ENCODE assay signal across 9 cellular contexts in genomic region chr17:3475812-3476686, GRCh38. TPM values are rescaled to one million over a fixed set of nuclear protein-coding genes. Genes with fewer than 3 reads are reported as not detected.
DNase-seq lines count a peak whose midpoint lies in the region; ATAC-seq and TF ChIP-seq lines count a peak whose summit lies in the region.
"Had no signal": no experiment of that assay in that cellular context is flagged by ENCODE, and none has a peak within 500 bp of the region (broad histone marks: within the 10 kb centered on the region; RNA-seq: fewer than 3 reads in every experiment).

TSS of gene ASPA (plus strand) at chr17:3475997. CDS start at chr17:3476160, 163 bp downstream.

- POLR2A ChIA-PET in IMR-90 (lab: Charles Lee; ENCODE audit: unreplicated experiment), result no interaction called here

- no peak within 1 kb of the TSS for H3K4ac ChIP-seq in IMR-90 (ENCODE audit: low read depth, low read length)

- dilution Hi-C loops in IMR-90 (cut with HindIII; ENCODE audit: low sequenced_read_pairs, unreplicated experiment), result no loop called here

- H3K14ac ChIP-seq in IMR-90 (replicated peaks; ENCODE audit: low read depth, low read length), result no peak within 1 kb of the TSS

- in situ Hi-C loops in IMR-90 (cut with MboI; ENCODE audit: low sequenced_read_pairs), result no loop called here

- no peak within 1 kb of the TSS for H2AK5ac ChIP-seq in IMR-90 (ENCODE audit: low read depth, low read length)

- H2AK9ac ChIP-seq in IMR-90 (replicated peaks; ENCODE audit: low read depth, low read length, poor library complexity), result no peak within 1 kb of the TSS

- H2BK120ac ChIP-seq in IMR-90 (ENCODE audit: low read depth, low read length), result no peak within 1 kb of the TSS

- peak within 1 kb of the TSS; percentile 33; the same call in 1 of the 2 replicates for H3K4me3 ChIP-seq in IMR-90 (ENCODE audit: insufficient read depth, low read depth, low read length)
- H3K4me3 ChIP-seq in left lung, result peak within 1 kb of the TSS; percentile 14 to 30
- no peak within 1 kb of the TSS for H3K4me3 ChIP-seq in smooth muscle cell

- no peak within 1 kb of the TSS for H3K27ac ChIP-seq in IMR-90 (ENCODE audit: insufficient read depth, low read length)
- H3K27ac ChIP-seq in caudate nucleus (ENCODE audit: low read depth, low read length), result peak within 1 kb of the TSS; percentile 85
- H3K27ac ChIP-seq in left lung, result peak within 1 kb of the TSS; percentile 48 to 65
- no peak within 1 kb of the TSS for H3K27ac ChIP-seq in smooth muscle cell (ENCODE audit: low read depth)

- H3K9ac ChIP-seq in IMR-90 (ENCODE audit: low read depth, low read length) (no peak within 1 kb of the TSS), smooth muscle cell (ENCODE audit: low read depth) (no peak within 1 kb of the TSS)

- TF ChIP-seq RAD21 in IMR-90 (IDR thresholded peaks at IDR 0.05; ENCODE audit: low read length), result no peak

- H4K8ac ChIP-seq in IMR-90 (ENCODE audit: low read depth in 2 of 2, low read length in 2 of 2), result no peak within 1 kb of the TSS

- H3K27me3 ChIP-seq in IMR-90 (ENCODE audit: control insufficient read depth, insufficient read depth, low read length), result peaks cover 2% of the 10 kb centered on the region; the same call in 1 of the 2 replicates
- no peaks in the 10 kb centered on the region for H3K27me3 ChIP-seq in left lung
- no peaks in the 10 kb centered on the region for H3K27me3 ChIP-seq in smooth muscle cell (ENCODE audit: low read depth)

- peak within 1 kb of the TSS; percentile 86 for H3K4me2 ChIP-seq in IMR-90 (ENCODE audit: low read depth, low read length)
- no peak within 1 kb of the TSS for H3K4me2 ChIP-seq in smooth muscle cell

- H2BK20ac ChIP-seq in IMR-90 (ENCODE audit: low read depth, low read length), result no peak within 1 kb of the TSS

- CTCF ChIA-PET in IMR-90 (lab: Yijun Ruan, JAX), result no interaction called here

- peak; percentile 3 for DNase-seq in IMR-90
- no peak for DNase-seq in caudate nucleus (lab: John Stamatoyannopoulos, UW)
- no peak for DNase-seq in left lung
- DNase-seq in superior temporal gyrus (ENCODE audit: extremely low spot score), result peak; percentile 81
- DNase-seq in smooth muscle cell (lab: John Stamatoyannopoulos, UW; ENCODE audit: unreplicated experiment), result no peak
- DNase-seq in NCI-H187 (lab: John Stamatoyannopoulos, UW), result no peak
- DNase-seq in SHP77 (lab: John Stamatoyannopoulos, UW), result no peak
- DNase-seq: PC-3 had no signal

- WGBS in IMR-90 (ENCODE audit: extremely low coverage in 2 of 2, insufficient read length in 1 of 2), 2 experiments, result 40% methylated on average over 1 of the region's 7 CpGs; no CpG with 5 or more reads in 1 of the 2 experiments
- WGBS in smooth muscle cell (ENCODE audit: low lambda C conversion rate), result 86% methylated on average over 7 of the region's 7 CpGs

- no peak within 1 kb of the TSS for H2BK15ac ChIP-seq in IMR-90 (ENCODE audit: low read depth, low read length)

- H4K91ac ChIP-seq in IMR-90 (ENCODE audit: insufficient read depth, low read depth, low read length), result no peak within 1 kb of the TSS

- no peak within 1 kb of the TSS for H2BK5ac ChIP-seq in IMR-90 (ENCODE audit: low read depth, low read length, poor library complexity, severe bottlenecking)

- intact Hi-C loops in IMR-90 (cut with micrococcal nuclease), result no loop called here
- intact Hi-C loops in left lung (cut with DNase I), result no loop called here

- H3K9me1 ChIP-seq in IMR-90 (ENCODE audit: insufficient read depth, low read length), result no peaks in the 10 kb centered on the region

- no peak within 1 kb of the TSS for H2AFZ ChIP-seq in IMR-90 (replicated peaks; ENCODE audit: low read length, poor library complexity)
- H2AFZ ChIP-seq in smooth muscle cell (ENCODE audit: low read depth), result no peak within 1 kb of the TSS

- no peak within 1 kb of the TSS for H3K23ac ChIP-seq in IMR-90 (ENCODE audit: low read depth, low read length)

- H3K79me2 ChIP-seq in smooth muscle cell (ENCODE audit: low read depth), result no peaks in the 10 kb centered on the region

- ATAC-seq in IMR-90 (ENCODE audit: low read depth) (peak; percentile 76), left lung (peak; percentile 72), GM19397 (IDR thresholded peaks at IDR 0.05; ENCODE audit: unreplicated experiment) (no peak)
- ATAC-seq: PC-3 had no signal

- no peaks in the 10 kb centered on the region for H3K4me1 ChIP-seq in IMR-90 (ENCODE audit: control insufficient read depth, insufficient read depth, low read length)
- H3K4me1 ChIP-seq in left lung, result peaks cover 0 to 3% of the 10 kb centered on the region in 2 donors
- H3K4me1 ChIP-seq in smooth muscle cell (ENCODE audit: low read depth), result no peaks in the 10 kb centered on the region

- no peak within 1 kb of the TSS for H3K18ac ChIP-seq in IMR-90 (ENCODE audit: low read depth, low read length)

- no peaks in the 10 kb centered on the region for H3F3A ChIP-seq in smooth muscle cell (ENCODE audit: low read depth)

- H3K56ac ChIP-seq in IMR-90 (ENCODE audit: extremely low read depth, insufficient read depth, low read length), result no peak within 1 kb of the TSS

- H4K5ac ChIP-seq in IMR-90 (ENCODE audit: low read depth, low read length), result no peak within 1 kb of the TSS

- peaks cover 3% of the 10 kb centered on the region; the same call in 1 of the 2 replicates for H3K9me3 ChIP-seq in IMR-90 (ENCODE audit: control insufficient read depth, insufficient read depth, low read length)
- H3K9me3 ChIP-seq in left lung, result no peaks in the 10 kb centered on the region
- H3K9me3 ChIP-seq in smooth muscle cell (replicated peaks; ENCODE audit: low read depth), result no peaks in the 10 kb centered on the region

- no peak for TF ChIP-seq POLR2A in IMR-90 (IDR thresholded peaks at IDR 0.05; ENCODE audit: low read depth, low read length)

- BruUV-seq in IMR-90 (replicated peaks; lab: Mats Ljungman, UMichigan), result no TSS peak

- no peak for TF ChIP-seq CTCF in IMR-90 (conservative IDR thresholded peaks at IDR 0.05; ENCODE audit: low read depth, low read length)
- no peak for TF ChIP-seq CTCF in left lung (IDR thresholded peaks at IDR 0.05)
- no peak for TF ChIP-seq CTCF in smooth muscle cell (IDR thresholded peaks at IDR 0.05; ENCODE audit: borderline replicate concordance, insufficient read depth, poor library complexity, severe bottlenecking)

- no peaks in the 10 kb centered on the region for H3K79me1 ChIP-seq in IMR-90 (ENCODE audit: low read depth in 1 of 2, low read length in 2 of 2)

- H4K20me1 ChIP-seq in IMR-90 (ENCODE audit: insufficient read depth, low read length) (no peaks in the 10 kb centered on the region), smooth muscle cell (ENCODE audit: low read depth) (no peaks in the 10 kb centered on the region)

- no peaks in the 10 kb centered on the region for H3K36me3 ChIP-seq in IMR-90 (ENCODE audit: control insufficient read depth, insufficient read depth, low read length)
- no peaks in the 10 kb centered on the region for H3K36me3 ChIP-seq in left lung
- H3K36me3 ChIP-seq in smooth muscle cell (ENCODE audit: low read depth), result no peaks in the 10 kb centered on the region

TF ChIP-seq in IMR-90, 13 proteins besides CTCF, POLR2A, EP300 and RAD21:
- TF ChIP-seq SMC3 (IDR thresholded peaks at IDR 0.05; ENCODE audit: low read depth, low read length), result no peak
- TF ChIP-seq BHLHE40 (IDR thresholded peaks at IDR 0.05; ENCODE audit: low read depth, low read length), result no peak
- peak; percentile 53 for TF ChIP-seq CEBPB (IDR thresholded peaks at IDR 0.05; ENCODE audit: low read depth, low read length)

RNA-seq across cellular contexts. Expression of gene ASPA, which starts in this region (rescaled TPM):
- not detected in 2 replicates for total RNA-seq in IMR-90 (2012; rRNA removed)
- 0.02 TPM in 1 of 2 replicates, not detected in the other for polyA plus RNA-seq in IMR-90 (2012; rRNA removed)
- not detected in 2 replicates for polyA plus RNA-seq in IMR-90 (2012; cell fraction: cytosol; rRNA removed)
- polyA plus RNA-seq in IMR-90 (2012; cell fraction: nucleus; rRNA removed; ENCODE audit: low replicate concordance), result 0.07 TPM in 1 of 2 replicates, not detected in the other
- 1 to 10 TPM; 6.5 to 7.1 TPM for total RNA-seq in left lung
- not detected in 2 replicates for total RNA-seq in smooth muscle cell
- polyA plus RNA-seq in smooth muscle cell, result not detected in 2 replicates
- total RNA-seq: PC-3 had no signal

Comparison
In these comparisons a context has a peak if more than half of its experiments do, and no peak if none do; other contexts are left out.
1. Peak in DNase-seq, ATAC-seq, H3K4me3 ChIP-seq and H3K4me2 ChIP-seq in IMR-90; RNA of the gene not detected or under 1 TPM.
2. H3K27ac ChIP-seq: peak in caudate nucleus (single experiment) and left lung (2 of 2); none in IMR-90 (single experiment) and smooth muscle cell (single experiment).